Comparison of ENCODE assay signal across 34 cellular contexts in genomic region chr12:126430921-126431320, GRCh38.
"Had no signal": no experiment of that assay in that cellular context is flagged by ENCODE, and none has a peak within 500 bp of the region (broad histone marks: within the 10 kb centered on the region; RNA-seq: fewer than 3 reads in every experiment).

No MANE protein-coding gene starts in this region.

- H3K9ac ChIP-seq: KMS-11, SK-N-SH had no signal

- H3K4me2 ChIP-seq: KMS-11, SK-N-SH had no signal

- H3K27ac Mint-ChIP-seq: activated CD4-positive, alpha-beta T cell treated with anti-CD3 and anti-CD28 coated beads, Interleukin-2, amount 10 ng/mL, durations not matched to agents 24 days and 14 days; activated CD8-positive, alpha-beta T cell treated with anti-CD3 and anti-CD28 coated beads for 36 hours; activated naive CD8-positive, alpha-beta T cell treated with anti-CD3 and anti-CD28 coated beads for 36 hours; activated T-cell treated with anti-CD3 and anti-CD28 coated beads, Interleukin-2, amount 50 U/mL, for 72 hours; activated T-helper 17 cell treated with anti-CD3 and anti-CD28 coated beads, Interleukin-2, amount 50 U/mL, for 72 hours; T-helper 1 cell treated with Interleukin-12 subunit alpha and Interleukin-12 subunit beta and Interleukin-4 antibody, amounts not matched to agents 30 μg/mL and 1 μg/mL, for 36 hours; T-helper 2 cell treated with Interferon-gamma antibody and Interleukin-4, amounts not matched to agents 5 μg/mL and 100 μg/mL, for 36 hours had no signal

- FAIRE-seq: TTC549 had no signal

- H3K4me3 Mint-ChIP-seq: activated CD4-positive, alpha-beta T cell treated with anti-CD3 and anti-CD28 coated beads, Interleukin-2, amount 10 ng/mL, durations not matched to agents 24 days and 14 days; activated CD8-positive, alpha-beta T cell treated with anti-CD3 and anti-CD28 coated beads for 36 hours; activated naive CD8-positive, alpha-beta T cell treated with anti-CD3 and anti-CD28 coated beads for 36 hours; activated T-cell treated with anti-CD3 and anti-CD28 coated beads, Interleukin-2, amount 50 U/mL, for 72 hours; activated T-helper 17 cell treated with anti-CD3 and anti-CD28 coated beads, Interleukin-2, amount 50 U/mL, for 72 hours; T-helper 1 cell treated with Interleukin-12 subunit alpha and Interleukin-12 subunit beta and Interleukin-4 antibody, amounts not matched to agents 30 μg/mL and 1 μg/mL, for 36 hours; T-helper 2 cell treated with Interferon-gamma antibody and Interleukin-4, amounts not matched to agents 5 μg/mL and 100 μg/mL, for 36 hours had no signal

- H3K9me3 Mint-ChIP-seq: activated T-helper 17 cell treated with anti-CD3 and anti-CD28 coated beads, Interleukin-2, amount 50 U/mL, for 72 hours had no signal

- H3K36me3 ChIP-seq: ascending aorta, cardiac muscle cell, Peyer's patch, SJSA1 had no signal

- DNase-seq: activated CD4-positive, alpha-beta T cell treated with anti-CD3 and anti-CD28 coated beads, Interleukin-2, amount 10 ng/mL, durations not matched to agents 24 days and 14 days; activated CD4-positive, alpha-beta T cell treated with anti-CD3 and anti-CD28 coated beads, Interleukin-2, amount 50 U/mL, for 4 hours; activated CD8-positive, alpha-beta T cell treated with anti-CD3 and anti-CD28 coated beads for 36 hours; activated effector memory CD4-positive, alpha-beta T cell treated with anti-CD3 and anti-CD28 coated beads, Interleukin-2, amount 50 U/mL, for 16 hours; activated naive CD4-positive, alpha-beta T cell; activated naive CD4-positive, alpha-beta T cell treated with anti-CD3 and anti-CD28 coated beads, Interleukin-2, amount 50 U/mL, for 16 hours; activated naive CD8-positive, alpha-beta T cell treated with anti-CD3 and anti-CD28 coated beads for 36 hours; activated T-cell treated with anti-CD3 and anti-CD28 coated beads, Interleukin-2, amount 50 U/mL, for 1 hour; activated T-cell treated with anti-CD3 and anti-CD28 coated beads, Interleukin-2, amount 50 U/mL, for 72 hours; amygdala; NCI-H1092 treated with DMSO at 0.1 percent for 48 hours; NCI-H1417; NCI-H146; NCI-H187; NCI-H2029 treated with DMSO at 0.1 percent for 48 hours; NCI-H2107; NCI-H2171; NCI-H510A; NCI-H526; NCI-H774; NK-92 treated with Interleukin-12 subunit alpha and Interleukin-12 subunit beta, amount 100 ng/mL, for 24 hours; PC-3; Peyer's patch; RPMI8226; SHP77 treated with DMSO at 0.1 percent for 48 hours; SK-N-SH had no signal

- H3K36me3 Mint-ChIP-seq: activated naive CD8-positive, alpha-beta T cell treated with anti-CD3 and anti-CD28 coated beads for 36 hours had no signal

- H3K27ac ChIP-seq: ascending aorta, cardiac muscle cell, KMS-11, Peyer's patch, SJSA1 had no signal

- H3K27me3 ChIP-seq: ascending aorta, cardiac muscle cell, Peyer's patch, SJSA1 had no signal

- H3K9me3 ChIP-seq: ascending aorta, Peyer's patch, SK-N-SH had no signal

- H3K4me3 ChIP-seq: ascending aorta, cardiac muscle cell, Peyer's patch, SJSA1 had no signal

- H3K27me3 Mint-ChIP-seq: activated CD4-positive, alpha-beta T cell treated with anti-CD3 and anti-CD28 coated beads, Interleukin-2, amount 10 ng/mL, durations not matched to agents 24 days and 14 days; activated CD8-positive, alpha-beta T cell treated with anti-CD3 and anti-CD28 coated beads for 36 hours; activated naive CD8-positive, alpha-beta T cell treated with anti-CD3 and anti-CD28 coated beads for 36 hours had no signal

- H3K4me1 ChIP-seq: ascending aorta, Peyer's patch, SJSA1 had no signal

- H3K4me1 Mint-ChIP-seq: activated CD4-positive, alpha-beta T cell treated with anti-CD3 and anti-CD28 coated beads, Interleukin-2, amount 10 ng/mL, durations not matched to agents 24 days and 14 days; activated naive CD8-positive, alpha-beta T cell treated with anti-CD3 and anti-CD28 coated beads for 36 hours; activated T-helper 17 cell treated with anti-CD3 and anti-CD28 coated beads, Interleukin-2, amount 50 U/mL, for 72 hours had no signal
